In the genomic region with DNA sequence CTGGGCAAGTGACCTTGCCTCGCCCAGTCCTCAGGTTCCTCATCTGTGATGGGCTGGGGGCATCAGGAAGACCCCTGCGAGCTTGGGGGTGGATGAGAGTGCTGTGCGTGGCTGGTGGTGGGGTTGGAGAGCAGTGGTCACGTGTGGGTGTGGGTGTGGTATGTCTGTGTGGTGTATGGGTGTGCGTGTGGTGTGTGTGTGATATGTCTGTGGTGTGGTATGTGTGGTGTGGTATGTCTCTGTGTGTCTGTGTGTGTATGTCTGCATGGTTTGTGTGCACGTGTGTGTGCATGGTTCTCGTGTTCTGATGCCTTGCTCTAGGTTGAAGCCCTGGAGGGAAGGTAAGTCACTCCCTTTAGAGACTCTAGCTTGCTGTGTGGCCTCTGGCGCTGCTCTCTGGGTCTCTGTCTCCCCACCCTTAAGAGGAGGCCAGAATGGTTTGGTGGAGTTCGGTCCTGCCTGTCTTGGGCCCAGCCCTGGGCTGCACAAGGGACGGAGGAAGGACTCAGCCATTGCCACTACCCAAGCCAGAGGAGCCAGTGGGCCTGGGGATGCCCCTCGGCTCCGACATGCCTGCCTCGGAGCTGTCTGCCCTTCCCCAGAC, we compare ENCODE assay signal across 2 cellular contexts.
TF ChIP-seq lines count a peak whose summit lies in the region.

No MANE protein-coding gene starts in this region.

TF ChIP-seq in endothelial cell of umbilical vein, 7 proteins besides CTCF, POLR2A, EP300 and RAD21:
- TF ChIP-seq MYC (IDR thresholded peaks at IDR 0.05; ENCODE audit: low read depth, low read length), result no peak
- TF ChIP-seq POLR2AphosphoS5 (IDR thresholded peaks at IDR 0.05; ENCODE audit: insufficient read depth, low read depth, low read length), result no peak
- TF ChIP-seq EZH2 (IDR thresholded peaks at IDR 0.05; ENCODE audit: borderline replicate concordance, low read depth, low read length, severe bottlenecking), result no peak
- no peak for TF ChIP-seq FOS (IDR thresholded peaks at IDR 0.05; ENCODE audit: borderline replicate concordance, insufficient read depth, low read length)
- TF ChIP-seq, protein P1, sequence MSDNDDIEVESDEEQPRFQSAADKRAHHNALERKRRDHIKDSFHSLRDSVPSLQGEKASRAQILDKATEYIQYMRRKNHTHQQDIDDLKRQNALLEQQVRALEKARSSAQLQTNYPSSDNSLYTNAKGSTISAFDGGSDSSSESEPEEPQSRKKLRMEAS (IDR thresholded peaks at IDR 0.05; ENCODE audit: insufficient read depth, insufficient read length), result no peak
- no peak for TF ChIP-seq JUN (IDR thresholded peaks at IDR 0.05; ENCODE audit: borderline replicate concordance, insufficient read depth, insufficient read length, low read depth)
- TF ChIP-seq GATA2 (IDR thresholded peaks at IDR 0.05; ENCODE audit: insufficient read depth, insufficient read length, low read depth, low read length), result no peak

TF ChIP-seq in HepG2, 621 proteins besides CTCF, POLR2A, EP300 and RAD21:
- no peak for TF ChIP-seq ZNF839 (CRISPR knock-in tag; IDR thresholded peaks at IDR 0.05; ENCODE audit: borderline replicate concordance)
- TF ChIP-seq ZNF75D (CRISPR knock-in tag; IDR thresholded peaks at IDR 0.05; ENCODE audit: borderline replicate concordance), result no peak
- TF ChIP-seq AHR (CRISPR knock-in tag; IDR thresholded peaks at IDR 0.05), result no peak
- TF ChIP-seq HNRNPK (IDR thresholded peaks at IDR 0.05; ENCODE audit: low read depth, low read length, poor library complexity, severe bottlenecking), result no peak
- no peak for TF ChIP-seq NFYB (CRISPR knock-in tag; IDR thresholded peaks at IDR 0.05)
- no peak for TF ChIP-seq KDM3A (CRISPR knock-in tag; IDR thresholded peaks at IDR 0.05; ENCODE audit: low read depth)
- no peak for TF ChIP-seq CBFB (CRISPR knock-in tag; IDR thresholded peaks at IDR 0.05)
- no peak for TF ChIP-seq HOXA3 (CRISPR knock-in tag; IDR thresholded peaks at IDR 0.05)
- no peak for TF ChIP-seq FLYWCH1 (CRISPR knock-in tag; IDR thresholded peaks at IDR 0.05)
- TF ChIP-seq KDM6A (CRISPR knock-in tag; IDR thresholded peaks at IDR 0.05; ENCODE audit: low read depth), result no peak
- no peak for TF ChIP-seq ZNF124 (CRISPR knock-in tag; IDR thresholded peaks at IDR 0.05)
- no peak for TF ChIP-seq ZNF33A (CRISPR knock-in tag; IDR thresholded peaks at IDR 0.05; ENCODE audit: borderline replicate concordance)
